17 cellular contexts compared by ENCODE assay signal in genomic region chr2:240465268-240465764, GRCh38. TPM values are rescaled to one million over a fixed set of nuclear protein-coding genes. Genes with fewer than 3 reads are reported as not detected.
DNase-seq lines count a peak whose midpoint lies in the region; ATAC-seq, FAIRE-seq and TF ChIP-seq lines count a peak whose summit lies in the region.
"Had no signal": no experiment of that assay in that cellular context is flagged by ENCODE, and none has a peak within 500 bp of the region (broad histone marks: within the 10 kb centered on the region; RNA-seq: fewer than 3 reads in every experiment).

No MANE protein-coding gene starts in this region.

- CTCF ChIA-PET in activated CD8-positive, alpha-beta memory T cell treated with anti-CD3 and anti-CD28 coated beads, Interleukin-2, amount 10 ng/mL, durations not matched to agents 7 days and 5 days (lab: Charles Lee) = no interaction called here
- CTCF ChIA-PET in HepG2 (lab: Yijun Ruan, JAX; ENCODE audit: low intra/inter-chr PET ratio, low total read pairs) = no interaction called here

- no peak overlapping the region for H3K27ac Mint-ChIP-seq in activated CD8-positive, alpha-beta memory T cell treated with anti-CD3 and anti-CD28 coated beads, Interleukin-2, amount 10 ng/mL, durations not matched to agents 7 days and 5 days
- H3K27ac Mint-ChIP-seq: neural progenitor cell had no signal

- H3K36me3 Mint-ChIP-seq in activated CD8-positive, alpha-beta memory T cell treated with anti-CD3 and anti-CD28 coated beads, Interleukin-2, amount 10 ng/mL, durations not matched to agents 7 days and 5 days = no peaks in the 10 kb centered on the region

- intact Hi-C loops in adrenal gland (cut with DNase I) = no loop called here
- intact Hi-C loops in HepG2 (cut with micrococcal nuclease; ENCODE audit: unreplicated experiment) = no loop called here
- intact Hi-C loops in stomach (cut with DNase I; ENCODE audit: low total_unique reads) = no loop called here

- no peak for FAIRE-seq in HepG2 (lab: Jason Lieb, UNC)

- POLR2A ChIA-PET in HepG2 (lab: Yijun Ruan, JAX) = no interaction called here

- no peaks in the 10 kb centered on the region for H3K9me3 Mint-ChIP-seq in activated CD8-positive, alpha-beta memory T cell treated with anti-CD3 and anti-CD28 coated beads, Interleukin-2, amount 10 ng/mL, durations not matched to agents 7 days and 5 days (ENCODE audit: low read depth)

- TF ChIP-seq CTCF in adrenal gland (IDR thresholded peaks at IDR 0.05) (no peak), HepG2 (CRISPR knock-in tag; IDR thresholded peaks at IDR 0.05) (no peak), stomach (IDR thresholded peaks at IDR 0.05) (no peak)

- no peak overlapping the region for H3K9ac ChIP-seq in HepG2 (ENCODE audit: insufficient read depth, low read depth, low read length)
- H3K9ac ChIP-seq: neural progenitor cell had no signal

- H3K4me1 ChIP-seq in adrenal gland (replicated peaks in 1 of 2) (peaks cover 6 to 20% of the 10 kb centered on the region in 2 donors), HepG2 (ENCODE audit: insufficient read depth, low read length) (peaks cover 12% of the 10 kb centered on the region; the same call in 1 of the 2 replicates), stomach (no peaks in the 10 kb centered on the region)
- H3K4me1 ChIP-seq: neural progenitor cell, tibial nerve had no signal

- H3K4me3 ChIP-seq in adrenal gland (no peak overlapping the region), HepG2 (replicated peaks in 1 of 3; ENCODE audit: insufficient read depth in 1 of 3, low read depth in 2 of 3, low read length in 3 of 3) (no peak overlapping the region), stomach (no peak overlapping the region)
- H3K4me3 ChIP-seq: hepatocyte, lung, neural progenitor cell, SK-N-MC, tibial nerve had no signal

- H3K27me3 ChIP-seq in adrenal gland (no peaks in the 10 kb centered on the region), HepG2 (ENCODE audit: control insufficient read depth in 1 of 2, insufficient read depth in 2 of 2, low read length in 2 of 2) (no peaks in the 10 kb centered on the region), stomach (no peaks in the 10 kb centered on the region)
- H3K27me3 ChIP-seq: hepatocyte, neural progenitor cell, tibial nerve had no signal

- TF ChIP-seq RAD21 in HepG2 (CRISPR knock-in tag; IDR thresholded peaks at IDR 0.05) = no peak

- no TSS peak for BruUV-seq in HepG2 (replicated peaks; lab: Mats Ljungman, UMichigan)

- H3K4me2 ChIP-seq in HepG2 (ENCODE audit: low read depth, low read length) = no peak overlapping the region
- H3K4me2 ChIP-seq: hepatocyte, neural progenitor cell had no signal

- H3K79me2 ChIP-seq in HepG2 (ENCODE audit: insufficient read depth, low read length) = no peaks in the 10 kb centered on the region
- H3K79me2 ChIP-seq: hepatocyte had no signal

- TF ChIP-seq POLR2A in adrenal gland (IDR thresholded peaks at IDR 0.05) (no peak), HepG2 (IDR thresholded peaks at IDR 0.05; ENCODE audit: insufficient read depth in 1 of 2, low read depth in 2 of 2, low read length in 2 of 2) (no peak), stomach (IDR thresholded peaks at IDR 0.05) (no peak)

- peaks cover 0 to 29% of the 10 kb centered on the region in 2 donors for H3K36me3 ChIP-seq in adrenal gland (replicated peaks in 1 of 2)
- no peaks in the 10 kb centered on the region for H3K36me3 ChIP-seq in HepG2 (replicated peaks in 1 of 2; ENCODE audit: control insufficient read depth in 1 of 2, insufficient read depth in 2 of 2, low read length in 2 of 2)
- peaks cover 0 to 65% (median 46%) of the 10 kb centered on the region in 4 donors for H3K36me3 ChIP-seq in stomach
- H3K36me3 ChIP-seq: neural progenitor cell had no signal

- DNase-seq in activated CD8-positive, alpha-beta memory T cell treated with anti-CD3 and anti-CD28 coated beads, Interleukin-2, amount 10 ng/mL, durations not matched to agents 7 days and 5 days = peak; percentile 38
- no peak for DNase-seq in activated CD8-positive, alpha-beta memory T cell treated with anti-CD3 and anti-CD28 coated beads for 24 hours
- DNase-seq in adrenal gland = peak in 6 of 7 donors; percentile 11 to 56 (median 20)
- DNase-seq in HepG2 (ENCODE audit: low spot score) = no peak
- DNase-seq in stomach = peak; percentile 24
- DNase-seq in NCI-H146 (lab: John Stamatoyannopoulos, UW) = no peak
- no peak for DNase-seq in NCI-H2227 (lab: John Stamatoyannopoulos, UW; ENCODE audit: unreplicated experiment)
- DNase-seq: Calu3, NCI-H2081 had no signal

- no peaks in the 10 kb centered on the region for H3K9me3 ChIP-seq in adrenal gland (replicated peaks in 1 of 3)
- H3K9me3 ChIP-seq in HepG2 (ENCODE audit: low read length) = no peaks in the 10 kb centered on the region
- H3K9me3 ChIP-seq in stomach = no peaks in the 10 kb centered on the region
- H3K9me3 ChIP-seq: tibial nerve had no signal

- in situ Hi-C loops in HepG2 (cut with HindIII; ENCODE audit: extremely low pct_ligation_motif_present, low pct_unique_long_range_greater_than_20kb) = no loop called here

- WGBS in adrenal gland, 4 donors = 93 to 98% (median 96%) methylated on average over 9 to 22 of the region's 22 CpGs
- WGBS in HepG2 (ENCODE audit: low lambda C conversion rate) = 89% methylated on average over 4 of the region's 22 CpGs
- 92 to 96% (median 94%) methylated on average over 12 to 22 of the region's 22 CpGs; no CpG with 5 or more reads in 1 of the 5 donors for WGBS in stomach, 5 donors

- H3K4me3 Mint-ChIP-seq in activated CD8-positive, alpha-beta memory T cell treated with anti-CD3 and anti-CD28 coated beads, Interleukin-2, amount 10 ng/mL, durations not matched to agents 7 days and 5 days = no peak overlapping the region
- H3K4me3 Mint-ChIP-seq: neural progenitor cell had no signal

- H2AFZ ChIP-seq in HepG2 (ENCODE audit: low read length) = no peak overlapping the region
- H2AFZ ChIP-seq: hepatocyte, neural progenitor cell had no signal

- TF ChIP-seq EP300 in HepG2 (IDR thresholded peaks at IDR 0.05; ENCODE audit: low read depth in 2 of 2, low read length in 2 of 2) = no peak
- TF ChIP-seq EP300 in HepG2 (CRISPR knock-in tag; IDR thresholded peaks at IDR 0.05; ENCODE audit: borderline replicate concordance) = no peak
- no peak for TF ChIP-seq EP300 in stomach (IDR thresholded peaks at IDR 0.05)

- no peak for ATAC-seq in activated CD8-positive, alpha-beta memory T cell treated with anti-CD3 and anti-CD28 coated beads, Interleukin-2, amount 10 ng/mL, durations not matched to agents 7 days and 5 days
- ATAC-seq in HepG2 (peak; percentile 3; the same call in 2 of the 3 replicates), GM18873 (IDR thresholded peaks at IDR 0.05; ENCODE audit: low FRiP score, unreplicated experiment) (no peak)
- ATAC-seq: HCT116 had no signal

- no peaks in the 10 kb centered on the region for H3K4me1 Mint-ChIP-seq in activated CD8-positive, alpha-beta memory T cell treated with anti-CD3 and anti-CD28 coated beads, Interleukin-2, amount 10 ng/mL, durations not matched to agents 7 days and 5 days

- no peaks in the 10 kb centered on the region for H4K20me1 ChIP-seq in HepG2 (ENCODE audit: insufficient read depth, low read length)

- H3K27ac ChIP-seq in adrenal gland (no peak overlapping the region), HepG2 (ENCODE audit: extremely low read length, insufficient read depth, low read length) (no peak overlapping the region), stomach (no peak overlapping the region)
- H3K27ac ChIP-seq: hepatocyte, neural progenitor cell, SK-N-MC, tibial nerve, VCaP had no signal

- no peaks in the 10 kb centered on the region for H3K27me3 Mint-ChIP-seq in activated CD8-positive, alpha-beta memory T cell treated with anti-CD3 and anti-CD28 coated beads, Interleukin-2, amount 10 ng/mL, durations not matched to agents 7 days and 5 days

RNA-seq across cellular contexts. Expression of gene GPC1, which starts 29.9 kb away (rescaled TPM):
- 1 to 10 TPM; 3.2 to 4.5 TPM for total RNA-seq in activated CD8-positive, alpha-beta memory T cell treated with anti-CD3 and anti-CD28 coated beads, Interleukin-2, amount 10 ng/mL, durations not matched to agents 7 days and 5 days
- total RNA-seq in adrenal gland = 100 to 1,000 TPM in 7 of 8 donors, 10 to 100 TPM in 1; 75.1 to 202 (median 143) TPM
- polyA plus RNA-seq in adrenal gland = 10 to 100 TPM; 13.4 to 97.6 (median 70.9) TPM
- 2.1 and 5.5 TPM in 2 replicates for total RNA-seq in HepG2 (2016; rRNA removed; fragmentation: Illumina TruSeq; extraction: Trizol)
- 0.91 and 1.6 TPM in 2 replicates for total RNA-seq in HepG2 (2016; cell fraction: cytosol; rRNA removed; fragmentation: Illumina TruSeq; extraction: Trizol; ENCODE audit: low read depth)
- total RNA-seq in HepG2 (2016; cell fraction: insoluble cytoplasmic fraction; rRNA removed; fragmentation: Illumina TruSeq; extraction: Trizol) = 1.8 and 5.2 TPM in 2 replicates
- total RNA-seq in HepG2 (2016; cell fraction: membrane; rRNA removed; fragmentation: Illumina TruSeq; extraction: Trizol) = 1.9 and 2.0 TPM in 2 replicates
- total RNA-seq in HepG2 (2016; cell fraction: nucleus; rRNA removed; fragmentation: Illumina TruSeq; extraction: Trizol) = 5.4 and 7.0 TPM in 2 replicates
- 4.0 and 4.8 TPM in 2 replicates for polyA plus RNA-seq in HepG2 (2011; rRNA removed)
- 2.4 and 5.8 TPM in 2 replicates for polyA plus RNA-seq in HepG2 (2011; cell fraction: cytosol; rRNA removed)
- polyA plus RNA-seq in HepG2 (2011; cell fraction: nucleus; rRNA removed) = 6.0 and 8.9 TPM in 2 replicates
- 1.1 and 2.2 TPM in 2 replicates for polyA plus RNA-seq in HepG2 (2012)
- 1.3 and 1.7 TPM in 2 replicates for polyA plus RNA-seq in HepG2 (2016; cell fraction: cytosol; fragmentation: Illumina TruSeq; extraction: Trizol; ENCODE audit: low read depth)
- 3.2 and 3.7 TPM in 2 replicates for polyA plus RNA-seq in HepG2 (2016; cell fraction: insoluble cytoplasmic fraction; fragmentation: Illumina TruSeq; extraction: Trizol; ENCODE audit: low read depth)
- polyA plus RNA-seq in HepG2 (2016; cell fraction: membrane; fragmentation: Illumina TruSeq; extraction: Trizol; ENCODE audit: low read depth) = 2.1 and 3.5 TPM in 2 replicates
- 12.8 and 13.1 TPM in 2 replicates for polyA plus RNA-seq in HepG2 (2016; cell fraction: nucleus; fragmentation: Illumina TruSeq; extraction: Trizol; ENCODE audit: insufficient read depth, low read depth)
- polyA minus RNA-seq in HepG2 (2011; rRNA and poly(A)+ RNA removed; ENCODE audit: low replicate concordance) = 9.2 and 40.8 TPM in 2 replicates
- 7.8 and 8.3 TPM in 2 replicates for polyA minus RNA-seq in HepG2 (2011; cell fraction: cytosol; rRNA and poly(A)+ RNA removed)
- 2.1 and 4.8 TPM in 2 replicates for polyA minus RNA-seq in HepG2 (2011; cell fraction: nucleus; rRNA and poly(A)+ RNA removed)
- 100 to 1,000 TPM in 1 of 5 donors, 10 to 100 TPM in 4; 11.7 to 117 (median 28.8) TPM for total RNA-seq in stomach
- 10 to 100 TPM in 2 of 3 donors, 1 to 10 TPM in 1; 6.3 to 40.1 (median 14.0) TPM for polyA plus RNA-seq in stomach

Comparison
In these comparisons a context has a peak if more than half of its experiments do, and no peak if none do; other contexts are left out.
1. DNase-seq: peak in activated CD8-positive, alpha-beta memory T cell treated with anti-CD3 and anti-CD28 coated beads, Interleukin-2, amount 10 ng/mL, durations not matched to agents 7 days and 5 days (single experiment), adrenal gland (6 of 7) and stomach (single experiment); none in activated CD8-positive, alpha-beta memory T cell treated with anti-CD3 and anti-CD28 coated beads for 24 hours (single experiment), HepG2 (single experiment), NCI-H146 (single experiment) and NCI-H2227 (single experiment).